Comparison of ENCODE assay signal across 25 cellular contexts in genomic region chr2:210523650-210524289, GRCh38.
"Had no signal": no experiment of that assay in that cellular context is flagged by ENCODE, and none has a peak within 500 bp of the region (broad histone marks: within the 10 kb centered on the region; RNA-seq: fewer than 3 reads in every experiment).

No MANE protein-coding gene starts in this region.

- H3K36me3 ChIP-seq: colonic mucosa, esophagus squamous epithelium, gastrocnemius medialis, heart right ventricle, left ventricle myocardium inferior, lower lobe of right lung had no signal

- H3K27ac ChIP-seq: colonic mucosa, epithelial cell of prostate, esophagus squamous epithelium, gastrocnemius medialis, heart right ventricle, left ventricle myocardium inferior, lower lobe of right lung had no signal

- H3K9me3 ChIP-seq: colonic mucosa, esophagus squamous epithelium, gastrocnemius medialis, heart right ventricle, left ventricle myocardium inferior, lower lobe of right lung, mucosa of descending colon had no signal

- FAIRE-seq: endometrium, islet of Langerhans, keratinocyte had no signal

- DNase-seq: colonic mucosa; cortex of kidney; effector CD8-positive, alpha-beta T cell; effector memory CD8-positive, alpha-beta T cell; endodermal cell; erythroblast; esophagus squamous epithelium; foreskin fibroblast; foreskin melanocyte; gastrocnemius medialis; glutamatergic neuron; head of caudate nucleus; heart right ventricle; hippocampal formation; left cardiac atrium; left ventricle myocardium inferior; lower lobe of right lung; mesenchymal stem cell; mucosa of descending colon; naive B cell had no signal

- H3K4me3 ChIP-seq: colonic mucosa, esophagus squamous epithelium, gastrocnemius medialis, heart right ventricle, left ventricle myocardium inferior, lower lobe of right lung, mucosa of descending colon had no signal

- H3K27me3 ChIP-seq: colonic mucosa, esophagus squamous epithelium, gastrocnemius medialis, heart right ventricle had no signal

- ATAC-seq: effector memory CD8-positive, alpha-beta T cell; esophagus mucosa; gastrocnemius medialis; heart right ventricle; left cardiac atrium; lower lobe of right lung; mucosa of descending colon had no signal

- H3K4me1 ChIP-seq: colonic mucosa, esophagus squamous epithelium, gastrocnemius medialis, heart right ventricle, left ventricle myocardium inferior, lower lobe of right lung had no signal
